Comparison of ENCODE assay signal across 9 cellular contexts in genomic region chr9:126386088-126386487, GRCh38. TPM values are rescaled to one million over a fixed set of nuclear protein-coding genes. Genes with fewer than 3 reads are reported as not detected.
DNase-seq lines count a peak whose midpoint lies in the region; TF ChIP-seq lines count a peak whose summit lies in the region.
"Had no signal": no experiment of that assay in that cellular context is flagged by ENCODE, and none has a peak within 500 bp of the region (broad histone marks: within the 10 kb centered on the region; RNA-seq: fewer than 3 reads in every experiment).

No MANE protein-coding gene starts in this region.

- no peak overlapping the region for H3K4me3 Mint-ChIP-seq in activated naive CD4-positive, alpha-beta T cell treated with anti-CD3 and anti-CD28 coated beads for 36 hours
- H3K4me3 Mint-ChIP-seq in glutamatergic neuron (ENCODE audit: unreplicated experiment), result peak overlapping the region; percentile 26
- no peak overlapping the region for H3K4me3 Mint-ChIP-seq in CD14-positive monocyte

- H3K9me3 Mint-ChIP-seq in activated naive CD4-positive, alpha-beta T cell treated with anti-CD3 and anti-CD28 coated beads for 36 hours, result no peaks in the 10 kb centered on the region
- H3K9me3 Mint-ChIP-seq in glutamatergic neuron (ENCODE audit: unreplicated experiment), result peaks cover 2% of the 10 kb centered on the region
- peaks cover 0 to under 1% (median 0%) of the 10 kb centered on the region in 7 donors for H3K9me3 Mint-ChIP-seq in CD14-positive monocyte

- H3K4me1 Mint-ChIP-seq in activated naive CD4-positive, alpha-beta T cell treated with anti-CD3 and anti-CD28 coated beads for 36 hours (ENCODE audit: low read depth), result no peaks in the 10 kb centered on the region
- H3K4me1 Mint-ChIP-seq in glutamatergic neuron (ENCODE audit: low read depth, unreplicated experiment), result peaks cover 11% of the 10 kb centered on the region
- peaks cover 42% of the 10 kb centered on the region for H3K4me1 Mint-ChIP-seq in CD14-positive monocyte

- no peaks in the 10 kb centered on the region for H3K9me3 ChIP-seq in testis

- intact Hi-C loops in activated naive CD4-positive, alpha-beta T cell treated with anti-CD3 and anti-CD28 coated beads for 36 hours (cut with micrococcal nuclease), result no loop called here
- intact Hi-C loops in testis (cut with DNase I; ENCODE audit: low total_unique reads), result no loop called here
- intact Hi-C loops in CD14-positive monocyte (cut with micrococcal nuclease), result no loop called here

- H3K4me3 ChIP-seq in testis, result no peak overlapping the region

- TF ChIP-seq CTCF in glutamatergic neuron (IDR thresholded peaks at IDR 0.05; ENCODE audit: partially characterized antibody, unreplicated experiment) (no peak), testis (IDR thresholded peaks at IDR 0.05) (peak in 1 of 3 experiments; percentile 9), CD14-positive monocyte (IDR thresholded peaks at IDR 0.05) (no peak)

- H3K36me3 ChIP-seq in testis (ENCODE audit: low read depth, missing control alignments), result no peaks in the 10 kb centered on the region

- H3K27me3 Mint-ChIP-seq in activated naive CD4-positive, alpha-beta T cell treated with anti-CD3 and anti-CD28 coated beads for 36 hours (ENCODE audit: low read depth), result no peaks in the 10 kb centered on the region
- H3K27me3 Mint-ChIP-seq in glutamatergic neuron (ENCODE audit: unreplicated experiment), result no peaks in the 10 kb centered on the region
- H3K27me3 Mint-ChIP-seq in CD14-positive monocyte (ENCODE audit: low read depth in 3 of 3), result peaks cover 0 to 4% (median 2%) of the 10 kb centered on the region in 3 donors

- no peak for TF ChIP-seq POLR2A in testis (IDR thresholded peaks at IDR 0.05)

- WGBS in testis, 2 donors, result 74% methylated on average over 2 to 5 of the region's 5 CpGs

- peak; percentile 22 for DNase-seq in activated naive CD4-positive, alpha-beta T cell treated with anti-CD3 and anti-CD28 coated beads for 36 hours
- DNase-seq in activated naive CD4-positive, alpha-beta T cell (lab: John Stamatoyannopoulos, UW), result no peak
- DNase-seq in RKO (ENCODE audit: low spot score), result peak; percentile 34
- DNase-seq in glutamatergic neuron, result no peak
- peak; percentile 67 for DNase-seq in testis
- no peak for DNase-seq in NCI-H1436 treated with DMSO at 0.1 percent for 48 hours (lab: John Stamatoyannopoulos, UW)
- no peak for DNase-seq in NCI-H187 (lab: John Stamatoyannopoulos, UW)
- DNase-seq in CD14-positive monocyte (ENCODE audit: low spot score), result no peak
- DNase-seq: stimulated activated CD4-positive, alpha-beta T cell treated with anti-CD3 and anti-CD28 coated beads, Interleukin-12 subunit alpha, Interleukin-12 subunit beta, amount 100 ng/mL, for 4 hours had no signal

- no peaks in the 10 kb centered on the region for H3K27me3 ChIP-seq in testis

- CTCF ChIA-PET in activated naive CD4-positive, alpha-beta T cell treated with anti-CD3 and anti-CD28 coated beads for 36 hours (lab: Charles Lee), result interaction anchor here (0.6 to 0.9 kb wide), 2 partner anchors 13 to 944 kb away, joined by 3 to 4 read pairs; no protein-coding TSS in a partner anchor

- H3K27ac Mint-ChIP-seq in activated naive CD4-positive, alpha-beta T cell treated with anti-CD3 and anti-CD28 coated beads for 36 hours, result no peak overlapping the region
- no peak overlapping the region for H3K27ac Mint-ChIP-seq in glutamatergic neuron (ENCODE audit: unreplicated experiment)
- peak overlapping the region in 1 of 7 donors; percentile 16 for H3K27ac Mint-ChIP-seq in CD14-positive monocyte

- H3K36me3 Mint-ChIP-seq in activated naive CD4-positive, alpha-beta T cell treated with anti-CD3 and anti-CD28 coated beads for 36 hours (ENCODE audit: low read depth), result no peaks in the 10 kb centered on the region
- no peaks in the 10 kb centered on the region for H3K36me3 Mint-ChIP-seq in glutamatergic neuron (ENCODE audit: unreplicated experiment)
- H3K36me3 Mint-ChIP-seq in CD14-positive monocyte, result peaks cover 33 to 60% of the 10 kb centered on the region in 2 donors

- no peaks in the 10 kb centered on the region for H3K4me1 ChIP-seq in testis

- no peak overlapping the region for H3K27ac ChIP-seq in testis

RNA-seq across cellular contexts. Expression of gene MVB12B, which starts 59.5 kb away (rescaled TPM):
- 1 to 10 TPM; 2.6 TPM for total RNA-seq in activated naive CD4-positive, alpha-beta T cell treated with anti-CD3 and anti-CD28 coated beads for 36 hours
- total RNA-seq in glutamatergic neuron (ENCODE audit: unreplicated experiment) (41.1 TPM), testis (10 to 100 TPM; 26.2 to 30.7 TPM)
- polyA plus RNA-seq in testis (ENCODE audit: insufficient read depth, low read depth, low replicate concordance) (13.6 TPM), CD14-positive monocyte (1 to 10 TPM; 2.8 to 3.5 TPM)

Comparison
In these comparisons a context has a peak if more than half of its experiments do, and no peak if none do; other contexts are left out.
1. DNase-seq: peak in activated naive CD4-positive, alpha-beta T cell treated with anti-CD3 and anti-CD28 coated beads for 36 hours (single experiment), RKO (single experiment) and testis (single experiment); none in activated naive CD4-positive, alpha-beta T cell (0 of 4), glutamatergic neuron (single experiment), NCI-H1436 treated with DMSO at 0.1 percent for 48 hours (single experiment), NCI-H187 (0 of 2) and CD14-positive monocyte (single experiment).
2. RNA of gene MVB12B, which starts 59.5 kb away (total RNA-seq): 41.1 TPM in glutamatergic neuron (single experiment) and 26.2 to 30.7 TPM in testis; 2.6 TPM in activated naive CD4-positive, alpha-beta T cell treated with anti-CD3 and anti-CD28 coated beads for 36 hours; every median in the first group is over 4 times any median in the second.